Comparison of ENCODE assay signal across 1 cellular context in genomic region chr3:195762611-195763247, GRCh38.
TF ChIP-seq lines count a peak whose summit lies in the region.

No MANE protein-coding gene starts in this region.

TF ChIP-seq in IMR-90, 13 proteins besides CTCF, POLR2A, EP300 and RAD21 (continued from another document):
- no peak for TF ChIP-seq MAFK (IDR thresholded peaks at IDR 0.05; ENCODE audit: low read depth, low read length)
- TF ChIP-seq MAZ (IDR thresholded peaks at IDR 0.05; ENCODE audit: borderline replicate concordance, low read depth, low read length), result no peak
- TF ChIP-seq NFE2L2 (IDR thresholded peaks at IDR 0.05; ENCODE audit: low read depth, low read length), result no peak
- TF ChIP-seq SMC3 (IDR thresholded peaks at IDR 0.05; ENCODE audit: low read depth, low read length), result no peak
- TF ChIP-seq ELK1 (IDR thresholded peaks at IDR 0.05; ENCODE audit: borderline replicate concordance, low read depth, low read length), result no peak
- TF ChIP-seq MXI1 (IDR thresholded peaks at IDR 0.05; ENCODE audit: borderline replicate concordance, low read depth, low read length), result no peak
